9 cellular contexts compared by ENCODE assay signal in the genomic region with DNA sequence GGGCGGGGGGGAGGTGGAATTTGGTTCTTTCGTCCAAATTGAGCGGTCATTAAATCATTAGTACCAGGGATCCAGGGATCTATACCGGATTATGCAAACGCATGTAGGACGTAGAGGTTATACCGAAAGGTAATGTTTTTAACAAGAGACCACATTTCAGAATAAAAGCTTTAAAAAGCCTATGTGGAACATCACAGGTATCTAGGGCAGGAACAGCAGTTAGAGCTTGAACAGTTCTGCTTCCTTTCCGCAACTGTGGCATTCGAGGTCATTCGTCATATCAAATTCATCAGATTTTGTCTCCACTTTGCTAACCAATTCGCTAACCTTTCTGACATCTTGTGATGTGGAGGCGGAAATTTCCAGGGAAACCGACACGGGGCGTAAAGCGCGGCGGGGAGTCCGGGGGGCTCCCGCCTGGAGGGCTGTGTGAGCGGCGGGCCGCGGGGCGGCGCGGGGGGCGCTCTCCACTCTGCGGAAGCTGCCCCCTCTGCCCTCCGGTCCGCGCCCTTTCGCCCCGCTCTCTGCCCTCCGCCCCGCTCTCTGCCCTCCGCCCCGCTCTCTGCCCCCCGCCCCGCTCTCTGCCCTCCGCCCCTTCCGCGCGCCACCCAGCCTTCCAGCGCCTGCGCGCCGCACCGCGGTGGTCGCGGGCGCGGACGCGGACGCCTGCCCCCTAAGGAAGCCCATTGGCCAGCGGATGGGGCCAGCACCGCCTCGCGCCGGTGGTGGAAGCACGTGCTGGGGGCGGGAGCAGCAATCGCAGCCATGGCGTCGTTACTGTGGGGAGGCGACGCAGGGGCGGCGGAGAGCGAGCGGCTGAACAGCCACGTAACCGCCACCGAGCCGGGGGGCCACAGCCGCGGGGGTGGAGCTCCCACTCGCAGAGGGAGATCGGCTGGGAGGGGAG. TPM values are rescaled to one million over a fixed set of nuclear protein-coding genes. Genes with fewer than 3 reads are reported as not detected.
A peak's percentile ranks its signal among the peaks of the same experiment; 100 is the strongest.
DNase-seq lines count a peak whose midpoint lies in the region; ATAC-seq and TF ChIP-seq lines count a peak whose summit lies in the region.
"Had no signal": no experiment of that assay in that cellular context is flagged by ENCODE, and none has a peak within 500 bp of the region (broad histone marks: within the 10 kb centered on the region; RNA-seq: fewer than 3 reads in every experiment).

A gene (plus strand): TSS at position 756 of the 907 bp plus-strand sequence. CDS start 10 bp downstream, at position 766.

- intact Hi-C loops in breast epithelium (cut with DNase I; ENCODE audit: low total_unique reads): no loop called here

- in situ Hi-C loops in GM13977 (cut with MboI; ENCODE audit: low pct_unique_long_range_greater_than_20kb, low sequenced_read_pairs, unreplicated experiment): no loop called here

- H3K4me1 ChIP-seq in breast epithelium: peaks cover 0 to 7% of the 10 kb centered on the region in 2 donors

- H3K36me3 Mint-ChIP-seq in stimulated activated memory B cell treated with anti-CD40 and anti-IgM and Interleukin-4, amounts not matched to agents 10 μg/mL and 1 μg/mL and 100 μg/mL, for 72 hours: peaks cover 15% of the 10 kb centered on the region

- no peak for ATAC-seq in stimulated activated memory B cell treated with anti-CD40 and anti-IgM and Interleukin-4, amounts not matched to agents 10 μg/mL and 1 μg/mL and 100 μg/mL, for 72 hours
- no peak for ATAC-seq in HG03280 (IDR thresholded peaks at IDR 0.05; ENCODE audit: unreplicated experiment)

- H3K27ac Mint-ChIP-seq in stimulated activated memory B cell treated with anti-CD40 and anti-IgM and Interleukin-4, amounts not matched to agents 10 μg/mL and 1 μg/mL and 100 μg/mL, for 72 hours: peak within 1 kb of the TSS; percentile 89

- no peak for TF ChIP-seq POLR2A in breast epithelium (IDR thresholded peaks at IDR 0.05)

- DNase-seq in GM13977 (ENCODE audit: low spot score): peak; percentile 23
- peak; percentile 47 to 91 for DNase-seq in NCI-H526 (lab: John Stamatoyannopoulos, UW)
- no peak for DNase-seq in breast epithelium (ENCODE audit: low spot score in 2 of 2)
- DNase-seq in kidney epithelial cell (ENCODE audit: low read depth): no peak
- no peak for DNase-seq in HUDEP-2 (lab: John Stamatoyannopoulos, UW; ENCODE audit: unreplicated experiment in 76 of 76)
- DNase-seq in OCI-M2 (lab: John Stamatoyannopoulos, UW; ENCODE audit: unreplicated experiment): no peak

- H3K4me1 Mint-ChIP-seq in stimulated activated memory B cell treated with anti-CD40 and anti-IgM and Interleukin-4, amounts not matched to agents 10 μg/mL and 1 μg/mL and 100 μg/mL, for 72 hours: peaks cover 17% of the 10 kb centered on the region

- H3K9me3 Mint-ChIP-seq in stimulated activated memory B cell treated with anti-CD40 and anti-IgM and Interleukin-4, amounts not matched to agents 10 μg/mL and 1 μg/mL and 100 μg/mL, for 72 hours: no peaks in the 10 kb centered on the region

- H3K4me3 ChIP-seq in breast epithelium: peak within 1 kb of the TSS; percentile 54 to 70 (median 65)
- peak within 1 kb of the TSS; percentile 36 for H3K4me3 ChIP-seq in kidney epithelial cell (ENCODE audit: low read depth, low read length)

- H3K4me3 Mint-ChIP-seq in stimulated activated memory B cell treated with anti-CD40 and anti-IgM and Interleukin-4, amounts not matched to agents 10 μg/mL and 1 μg/mL and 100 μg/mL, for 72 hours: peak within 1 kb of the TSS; percentile 97

- H3K36me3 ChIP-seq in breast epithelium: no peaks in the 10 kb centered on the region
- H3K36me3 ChIP-seq in kidney epithelial cell (ENCODE audit: control insufficient read depth, insufficient read depth, low read length): no peaks in the 10 kb centered on the region

- H3K27me3 ChIP-seq in breast epithelium (peaks cover 8 to 26% of the 10 kb centered on the region in 2 donors), kidney epithelial cell (ENCODE audit: control insufficient read depth, insufficient read depth, low read length) (peaks cover 15% of the 10 kb centered on the region)

- peaks cover 30% of the 10 kb centered on the region for H3K27me3 Mint-ChIP-seq in stimulated activated memory B cell treated with anti-CD40 and anti-IgM and Interleukin-4, amounts not matched to agents 10 μg/mL and 1 μg/mL and 100 μg/mL, for 72 hours

- TF ChIP-seq CTCF in GM13977 (IDR thresholded peaks at IDR 0.05; ENCODE audit: extremely low read depth, insufficient read depth, missing control alignments): no peak
- no peak for TF ChIP-seq CTCF in breast epithelium (IDR thresholded peaks at IDR 0.05)
- TF ChIP-seq CTCF in kidney epithelial cell (IDR thresholded peaks at IDR 0.05; ENCODE audit: insufficient read depth, low read length, poor library complexity, severe bottlenecking): no peak

- H3K9me3 ChIP-seq in breast epithelium: no peaks in the 10 kb centered on the region

- no peak within 1 kb of the TSS for H3K27ac ChIP-seq in breast epithelium

RNA-seq across cellular contexts. Expression of the gene that starts here (rescaled TPM):
- total RNA-seq in breast epithelium (under 1 TPM in 1 of 3 donors, not detected in 2; 0.29 TPM), kidney epithelial cell (1.2 and 1.5 TPM in 2 replicates)
- total RNA-seq: LHCN-M2 had no signal

Comparison
In these comparisons a context has a peak if more than half of its experiments do, and no peak if none do; other contexts are left out.
1. DNase-seq: peak in GM13977 (single experiment) and NCI-H526 (2 of 2); none in breast epithelium (0 of 2), kidney epithelial cell (single experiment), HUDEP-2 (0 of 76) and OCI-M2 (single experiment).